ENCODE assay signal across 8 cellular contexts in genomic region chr6:117906454-117906904, GRCh38. TPM values are rescaled to one million over a fixed set of nuclear protein-coding genes. Genes with fewer than 3 reads are reported as not detected.
DNase-seq lines count a peak whose midpoint lies in the region; ATAC-seq, FAIRE-seq and TF ChIP-seq lines count a peak whose summit lies in the region.

No MANE protein-coding gene starts in this region.

- no peak for DNase-seq in AG04449 (ENCODE audit: low read depth, low spot score)
- no peak for DNase-seq in GM19239 (ENCODE audit: insufficient read length, low spot score)
- no peak for DNase-seq in colonic mucosa
- DNase-seq in progenitor cell of endocrine pancreas (ENCODE audit: low spot score, unreplicated experiment), result no peak
- no peak for DNase-seq in omental fat pad (ENCODE audit: low spot score)
- DNase-seq in NCI-H446 (lab: John Stamatoyannopoulos, UW), result no peak
- no peak for DNase-seq in dedifferentiated amniotic fluid mesenchymal stem cell (ENCODE audit: extremely low spot score)

- no peak overlapping the region for H3K9ac ChIP-seq in colonic mucosa (ENCODE audit: low read depth in 2 of 2, low read length in 2 of 2)

- peaks cover 26% of the 10 kb centered on the region for H3K27me3 ChIP-seq in colonic mucosa

- POLR2A ChIA-PET in AG04449 (lab: Yijun Ruan, JAX), result no interaction called here

- CTCF ChIA-PET in AG04449 (lab: Yijun Ruan, JAX), result no interaction called here

- H3K9me3 ChIP-seq in colonic mucosa, result no peaks in the 10 kb centered on the region

- peaks cover 10% of the 10 kb centered on the region for H3K4me1 Mint-ChIP-seq in progenitor cell of endocrine pancreas (ENCODE audit: low read depth)

- no peaks in the 10 kb centered on the region for H3K36me3 Mint-ChIP-seq in progenitor cell of endocrine pancreas (ENCODE audit: insufficient read depth)

- no peaks in the 10 kb centered on the region for H3K4me1 ChIP-seq in colonic mucosa

- TF ChIP-seq CTCF in AG04449 (IDR thresholded peaks at IDR 0.05; ENCODE audit: insufficient read depth, low read length, missing control alignments) (no peak), colonic mucosa (IDR thresholded peaks at IDR 0.05) (no peak), progenitor cell of endocrine pancreas (IDR thresholded peaks at IDR 0.05; ENCODE audit: unreplicated experiment) (no peak), omental fat pad (IDR thresholded peaks at IDR 0.05) (no peak)

- H3K36me3 ChIP-seq in colonic mucosa, result no peaks in the 10 kb centered on the region

- ATAC-seq in HG03196 (IDR thresholded peaks at IDR 0.05; ENCODE audit: unreplicated experiment), result peak; percentile 39
- no peak for ATAC-seq in omental fat pad (ENCODE audit: low FRiP score)

- H3K4me3 Mint-ChIP-seq in progenitor cell of endocrine pancreas (ENCODE audit: low read depth), result peak overlapping the region; percentile 85

- H3K27me3 Mint-ChIP-seq in progenitor cell of endocrine pancreas, result peaks cover 40% of the 10 kb centered on the region

- no peak overlapping the region for H3K27ac ChIP-seq in colonic mucosa

- intact Hi-C loops in colonic mucosa (cut with DNase I), result no loop called here

- H3K27ac Mint-ChIP-seq in progenitor cell of endocrine pancreas, result peak overlapping the region; percentile 92

- H3K4me3 ChIP-seq in AG04449 (ENCODE audit: low read depth, low read length) (peak overlapping the region; percentile 51), colonic mucosa (peak overlapping the region; percentile 44)

- FAIRE-seq in GM19239 (lab: Jason Lieb, UNC), result peak; percentile 4

- H3K9me3 Mint-ChIP-seq in progenitor cell of endocrine pancreas (ENCODE audit: low read depth), result no peaks in the 10 kb centered on the region

RNA-seq across cellular contexts. Expression of gene SLC35F1, which starts 0.6 kb away (rescaled TPM):
- 1 to 10 TPM in 1 of 2 donors, under 1 TPM in 1; 0.25 to 1.1 TPM for total RNA-seq in colonic mucosa
- 4.5 and 5.1 TPM in 2 replicates for total RNA-seq in progenitor cell of endocrine pancreas
- total RNA-seq in omental fat pad, result 10 to 100 TPM in 1 of 4 donors, 1 to 10 TPM in 2, under 1 TPM in 1; 0.74 to 12.0 (median 2.3) TPM
